8 cellular contexts compared by ENCODE assay signal in the genomic region with DNA sequence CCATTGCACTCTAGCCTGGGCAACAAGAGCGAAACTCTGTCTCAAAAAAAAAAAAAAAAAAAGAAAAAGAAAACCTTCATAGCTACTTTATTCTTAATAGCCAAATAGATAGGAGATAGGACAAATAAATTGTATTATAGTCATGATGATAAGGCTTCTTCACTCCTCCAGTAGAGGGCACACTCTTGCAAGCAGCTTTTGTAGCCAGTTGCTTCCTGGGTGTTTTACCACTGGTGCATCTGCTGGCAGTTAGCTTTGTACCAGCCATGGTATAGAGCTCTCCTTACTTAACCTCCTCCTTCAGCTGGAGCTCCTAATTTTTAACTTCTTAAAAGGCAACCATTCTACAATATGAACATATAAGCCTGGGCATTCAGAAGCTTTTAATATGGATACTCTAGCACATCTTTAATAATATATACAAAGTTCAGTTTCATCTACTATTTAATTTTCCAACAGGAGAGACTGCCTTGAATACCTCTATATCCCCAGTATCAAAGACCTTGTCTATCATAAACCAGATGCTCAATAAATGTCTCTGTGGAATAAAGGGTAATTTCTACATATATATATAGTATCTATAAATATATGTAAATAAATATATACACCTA. TPM values are rescaled to one million over a fixed set of nuclear protein-coding genes. Genes with fewer than 3 reads are reported as not detected.
DNase-seq lines count a peak whose midpoint lies in the region; ATAC-seq, FAIRE-seq and TF ChIP-seq lines count a peak whose summit lies in the region.

No MANE protein-coding gene starts in this region.

- ATAC-seq in CD8-positive, alpha-beta T cell, result peak; percentile 36
- peak; percentile 64 for ATAC-seq in GM19023 (IDR thresholded peaks at IDR 0.05; ENCODE audit: unreplicated experiment)
- peak; percentile 75 to 84 for ATAC-seq in stimulated activated naive B cell treated with anti-CD40 and anti-IgM and Interleukin-4, amounts not matched to agents 10 μg/mL and 1 μg/mL and 100 μg/mL, for 72 hours (replicated peaks)
- ATAC-seq in GM19463 (IDR thresholded peaks at IDR 0.05; ENCODE audit: unreplicated experiment), result no peak

- POLR2A ChIA-PET in CD8-positive, alpha-beta T cell (lab: Charles Lee), result interaction anchor here (1.3 kb wide), 1 partner anchor 83 kb away, joined by 3 read pairs; the partner anchor contains the start of gene RPL5

- H3K36me3 ChIP-seq in CD8-positive, alpha-beta T cell (ENCODE audit: insufficient read depth, low read length), result no peaks in the 10 kb centered on the region
- H3K36me3 ChIP-seq in kidney (ENCODE audit: control insufficient read depth in 1 of 2, insufficient read depth in 2 of 2, low read length in 2 of 2), result no peaks in the 10 kb centered on the region

- H3K9ac ChIP-seq in kidney (ENCODE audit: low read length in 2 of 2), result no peak overlapping the region

- FAIRE-seq in kidney (lab: Jason Lieb, UNC), result no peak

- CTCF ChIA-PET in CD8-positive, alpha-beta T cell (lab: Charles Lee), result interaction anchor here (0.6 to 3.3 kb wide), 11 partner anchors 9 to 561 kb away, joined by 3 to 33 read pairs (median 3); partner anchors contain the start of gene DIPK1A

- no peak overlapping the region for H3K4me3 Mint-ChIP-seq in CD8-positive, alpha-beta T cell
- H3K4me3 Mint-ChIP-seq in stimulated activated naive B cell treated with anti-CD40 and anti-IgM and Interleukin-4, amounts not matched to agents 10 μg/mL and 1 μg/mL and 100 μg/mL, for 72 hours, result no peak overlapping the region

- intact Hi-C loops in CD8-positive, alpha-beta T cell (cut with DNase I, micrococcal nuclease), result loop anchor here (1.0 kb wide), 1 partner anchor 69 kb away; no protein-coding TSS in a partner anchor
- intact Hi-C loops in kidney (cut with DNase I), result no loop called here

- no peaks in the 10 kb centered on the region for H3K9me3 Mint-ChIP-seq in CD8-positive, alpha-beta T cell
- H3K9me3 Mint-ChIP-seq in stimulated activated naive B cell treated with anti-CD40 and anti-IgM and Interleukin-4, amounts not matched to agents 10 μg/mL and 1 μg/mL and 100 μg/mL, for 72 hours, result no peaks in the 10 kb centered on the region

- peak in 5 of 7 experiments; percentile 7 to 27 (median 23) for DNase-seq in CD8-positive, alpha-beta T cell
- DNase-seq in LHCN-M2 (ENCODE audit: low read depth) (peak; percentile 70), RPMI7951 (ENCODE audit: low read depth) (peak; percentile 67), T47D (ENCODE audit: low read depth in 1 of 2, low spot score in 1 of 2) (peak; percentile 7 to 66), kidney (no peak)
- peak; percentile 8 for DNase-seq in stimulated activated naive B cell treated with anti-CD40 and anti-IgM and Interleukin-4, amounts not matched to agents 10 μg/mL and 1 μg/mL and 100 μg/mL, for 72 hours

- H3K27ac ChIP-seq in CD8-positive, alpha-beta T cell (ENCODE audit: low read depth, low read length), result no peak overlapping the region
- no peak overlapping the region for H3K27ac ChIP-seq in kidney (ENCODE audit: low read depth in 2 of 2, low read length in 2 of 2)

- in situ Hi-C loops in T47D (cut with HindIII; ENCODE audit: low pct_unique_long_range_greater_than_20kb, low sequenced_read_pairs), result no loop called here

- H3K4me1 Mint-ChIP-seq in CD8-positive, alpha-beta T cell (ENCODE audit: low read depth), result no peaks in the 10 kb centered on the region
- H3K4me1 Mint-ChIP-seq in stimulated activated naive B cell treated with anti-CD40 and anti-IgM and Interleukin-4, amounts not matched to agents 10 μg/mL and 1 μg/mL and 100 μg/mL, for 72 hours, result peaks cover 6 to 18% of the 10 kb centered on the region in 2 donors

- no peaks in the 10 kb centered on the region for H3K36me3 Mint-ChIP-seq in CD8-positive, alpha-beta T cell
- H3K36me3 Mint-ChIP-seq in stimulated activated naive B cell treated with anti-CD40 and anti-IgM and Interleukin-4, amounts not matched to agents 10 μg/mL and 1 μg/mL and 100 μg/mL, for 72 hours, result no peaks in the 10 kb centered on the region

- H3K27me3 Mint-ChIP-seq in CD8-positive, alpha-beta T cell (ENCODE audit: low read depth), result no peaks in the 10 kb centered on the region
- H3K27me3 Mint-ChIP-seq in stimulated activated naive B cell treated with anti-CD40 and anti-IgM and Interleukin-4, amounts not matched to agents 10 μg/mL and 1 μg/mL and 100 μg/mL, for 72 hours, result no peaks in the 10 kb centered on the region

- TF ChIP-seq CTCF in CD8-positive, alpha-beta T cell (IDR thresholded peaks at IDR 0.05), result peak; percentile 45
- TF ChIP-seq CTCF in kidney (IDR thresholded peaks at IDR 0.05; ENCODE audit: borderline replicate concordance, extremely low read depth, insufficient read depth), result peak; percentile 45

- no peaks in the 10 kb centered on the region for H3K27me3 ChIP-seq in CD8-positive, alpha-beta T cell (ENCODE audit: insufficient read depth, low read length)

- no peaks in the 10 kb centered on the region for H3K4me1 ChIP-seq in CD8-positive, alpha-beta T cell (ENCODE audit: insufficient read depth, low read length)
- H3K4me1 ChIP-seq in kidney (ENCODE audit: control insufficient read depth in 1 of 2, insufficient read depth in 1 of 2, low read depth in 1 of 2, low read length in 2 of 2), result no peaks in the 10 kb centered on the region

- no peaks in the 10 kb centered on the region for H3K9me3 ChIP-seq in CD8-positive, alpha-beta T cell (ENCODE audit: low read length)
- no peaks in the 10 kb centered on the region for H3K9me3 ChIP-seq in kidney (ENCODE audit: control insufficient read depth in 1 of 2, low read length in 2 of 2)

- H3K27ac Mint-ChIP-seq in CD8-positive, alpha-beta T cell, result no peak overlapping the region
- no peak overlapping the region for H3K27ac Mint-ChIP-seq in stimulated activated naive B cell treated with anti-CD40 and anti-IgM and Interleukin-4, amounts not matched to agents 10 μg/mL and 1 μg/mL and 100 μg/mL, for 72 hours

- H3K4me3 ChIP-seq in CD8-positive, alpha-beta T cell (ENCODE audit: low read depth, low read length), result no peak overlapping the region
- no peak overlapping the region for H3K4me3 ChIP-seq in kidney (ENCODE audit: low read length in 2 of 2)

RNA-seq across cellular contexts. Expression of gene EVI5, which starts 35.8 kb away (rescaled TPM):
- 1 to 10 TPM in 1 of 2 experiments, under 1 TPM in 1; 0.25 to 1.2 TPM for total RNA-seq in CD8-positive, alpha-beta T cell
- 11.4 and 15.6 TPM in 2 replicates for total RNA-seq in LHCN-M2 (2014; rRNA removed)
- 5.8 TPM for polyA plus RNA-seq in LHCN-M2 (2012)
- 11.8 and 12.6 TPM in 2 replicates for total RNA-seq in RPMI7951 (2014; rRNA removed; shearing (Covaris generic))
- total RNA-seq in kidney, result 36.5 TPM
- 3.6 TPM for polyA plus RNA-seq in kidney (ENCODE audit: insufficient read depth, low read depth, low replicate concordance)
